Comparison of ENCODE assay signal across 12 cellular contexts in genomic region chr3:186722457-186722856, GRCh38. TPM values are rescaled to one million over a fixed set of nuclear protein-coding genes. Genes with fewer than 3 reads are reported as not detected.
A peak's percentile ranks its signal among the peaks of the same experiment; 100 is the strongest.
DNase-seq lines count a peak whose midpoint lies in the region; ATAC-seq, FAIRE-seq and TF ChIP-seq lines count a peak whose summit lies in the region.
"Had no signal": no experiment of that assay in that cellular context is flagged by ENCODE, and none has a peak within 500 bp of the region (broad histone marks: within the 10 kb centered on the region; RNA-seq: fewer than 3 reads in every experiment).

No MANE protein-coding gene starts in this region.

- TF ChIP-seq RAD21 in Ishikawa (IDR thresholded peaks at IDR 0.05; ENCODE audit: low read depth): peak; percentile 26; the same call in 1 of the 2 replicates
- TF ChIP-seq RAD21 in K562 (CRISPR knock-in tag; conservative IDR thresholded peaks at IDR 0.05 in 1 of 2, IDR thresholded peaks at IDR 0.05 in 1 of 2): peak in 1 of 2 experiments; percentile 54; a peak in 3 of 4 replicates

- no peaks in the 10 kb centered on the region; a peak in 1 of 5 replicates for H3K4me1 ChIP-seq in K562 (replicated peaks in 1 of 2; ENCODE audit: control insufficient read depth in 2 of 2, insufficient read depth in 2 of 2, low read length in 2 of 2)

- CTCF ChIA-PET in K562 (lab: Yijun Ruan, JAX; ENCODE audit: low intra/inter-chr PET ratio): no interaction called here

- TF ChIP-seq POLR2A in K562 (conservative IDR thresholded peaks at IDR 0.05): no peak

- in situ Hi-C loops in K562 (cut with MboI): no loop called here

- no peak overlapping the region for H2AFZ ChIP-seq in K562 (ENCODE audit: low read depth, low read length)

- H3K27me3 ChIP-seq in K562 (ENCODE audit: control insufficient read depth in 2 of 2, insufficient read depth in 2 of 2, low read length in 2 of 2): peaks cover 6 to 15% of the 10 kb centered on the region in 2 experiments; a peak in 4 of 5 replicates
- H3K27me3 ChIP-seq: esophagus squamous epithelium had no signal

- ATAC-seq in K562 (peak; percentile 84), GM19324 (IDR thresholded peaks at IDR 0.05; ENCODE audit: low FRiP score, unreplicated experiment) (no peak), HG03521 (IDR thresholded peaks at IDR 0.05; ENCODE audit: unreplicated experiment) (no peak)
- ATAC-seq: activated CD4-positive, alpha-beta T cell treated with anti-CD3 and anti-CD28 coated beads for 36 hours had no signal

- no peaks in the 10 kb centered on the region for H3K9me1 ChIP-seq in K562 (ENCODE audit: control insufficient read depth, insufficient read depth, low read length)

- 15% methylated on average over 6 of the region's 7 CpGs for WGBS in K562 (ENCODE audit: insufficient coverage, low coverage, missing lambda C conversion rate)

- no peaks in the 10 kb centered on the region; the same call in 1 of the 2 replicates for H4K20me1 ChIP-seq in K562 (replicated peaks; ENCODE audit: control insufficient read depth, insufficient read depth, low read length)

- TF ChIP-seq EP300 in Ishikawa (IDR thresholded peaks at IDR 0.05; ENCODE audit: borderline replicate concordance): no peak
- no peak for TF ChIP-seq EP300 in K562 (IDR thresholded peaks at IDR 0.05; ENCODE audit: low read length)

- DNase-seq in D341Med (ENCODE audit: low spot score): peak; percentile 30
- DNase-seq in K562 (ENCODE audit: extremely low read depth in 1 of 4, low spot score in 3 of 4): peak in 2 of 4 experiments; percentile 24
- peak; percentile 21 for DNase-seq in kidney tubule cell (ENCODE audit: low spot score)
- no peak for DNase-seq in activated gamma-delta T cell (lab: John Stamatoyannopoulos, UW)
- no peak for DNase-seq in NCI-H524 treated with DMSO at 0.1 percent for 48 hours (lab: John Stamatoyannopoulos, UW)
- DNase-seq: activated CD4-positive, alpha-beta T cell treated with anti-CD3 and anti-CD28 coated beads for 36 hours; activated naive CD8-positive, alpha-beta T cell treated with anti-CD3 and anti-CD28 coated beads, Interleukin-2, amount 10 ng/mL, durations not matched to agents 7 days and 5 days; esophagus squamous epithelium had no signal

- POLR2A ChIA-PET in K562 (lab: Yijun Ruan, JAX): interaction anchor here (0.8 to 3.8 kb wide), 2 partner anchors 46 to 61 kb away, joined by 3 to 14 read pairs; partner anchors contain the start of gene EIF4A2

- H3K9ac ChIP-seq in K562 (ENCODE audit: insufficient read depth in 1 of 2, low read depth in 2 of 2, low read length in 2 of 2): no peak overlapping the region

- H3K79me2 ChIP-seq in K562 (ENCODE audit: control insufficient read depth, insufficient read depth, low read length): no peaks in the 10 kb centered on the region

- H3K9me3 ChIP-seq in K562 (replicated peaks; ENCODE audit: control insufficient read depth, insufficient read depth, low read depth, low read length): no peaks in the 10 kb centered on the region
- H3K9me3 ChIP-seq: esophagus squamous epithelium had no signal

- no peaks in the 10 kb centered on the region for H3K36me3 ChIP-seq in K562 (ENCODE audit: control insufficient read depth, insufficient read depth, low read length)
- H3K36me3 ChIP-seq: esophagus squamous epithelium had no signal

- intact Hi-C loops in K562 (cut with micrococcal nuclease): no loop called here

- no peak overlapping the region for H3K4me3 ChIP-seq in K562
- H3K4me3 ChIP-seq: esophagus squamous epithelium had no signal

- no peak overlapping the region for H3K27ac ChIP-seq in K562 (ENCODE audit: extremely low read depth, low read depth, low read length)
- H3K27ac ChIP-seq: esophagus squamous epithelium had no signal

- FAIRE-seq in K562 (lab: Jason Lieb, UNC): peak; percentile 65

- no TSS peak for BruUV-seq in K562 (replicated peaks; lab: Mats Ljungman, UMichigan)

- peak; percentile 28 to 45 (median 31); a peak in 3 of 6 replicates for TF ChIP-seq CTCF in K562 (IDR thresholded peaks at IDR 0.05 in 2 of 3, conservative IDR thresholded peaks at IDR 0.05 in 1 of 3; ENCODE audit: insufficient read depth in 2 of 3, low read depth in 1 of 3, low read length in 3 of 3)

- H3K4me2 ChIP-seq in K562 (ENCODE audit: insufficient read depth, low read length): no peak overlapping the region

TF ChIP-seq in Ishikawa, 13 proteins besides CTCF, POLR2A, EP300 and RAD21 (continues in another document):
- TF ChIP-seq TEAD4 (IDR thresholded peaks at IDR 0.05): no peak
- no peak for TF ChIP-seq USF1 (IDR thresholded peaks at IDR 0.05)
- no peak for TF ChIP-seq CEBPB (IDR thresholded peaks at IDR 0.05)
- no peak for TF ChIP-seq ZBTB7A (IDR thresholded peaks at IDR 0.05; ENCODE audit: low read depth)
- TF ChIP-seq YY1 (IDR thresholded peaks at IDR 0.05; ENCODE audit: low read depth): no peak
- TF ChIP-seq FOXM1 (IDR thresholded peaks at IDR 0.05; ENCODE audit: borderline replicate concordance, low read depth): no peak
- TF ChIP-seq MAX (IDR thresholded peaks at IDR 0.05): no peak
- no peak for TF ChIP-seq EGR1 (IDR thresholded peaks at IDR 0.05)
- TF ChIP-seq TCF12 (IDR thresholded peaks at IDR 0.05; ENCODE audit: low read depth): no peak

TF ChIP-seq in K562, 482 proteins besides CTCF, POLR2A, EP300 and RAD21:
- TF ChIP-seq SMC3 (conservative IDR thresholded peaks at IDR 0.05; ENCODE audit: insufficient read depth, low read depth, low read length): 0 out of 2 replicates have a peak, but pooled peaks have one; percentile 13
- no peak for TF ChIP-seq POLR2AphosphoS2 (IDR thresholded peaks at IDR 0.05; ENCODE audit: low read length)

RNA-seq across cellular contexts. Expression of gene KNG1, which starts 5.3 kb away (rescaled TPM):
- not detected in 2 replicates for total RNA-seq in K562 (2011; cell fraction: chromatin; rRNA removed; ENCODE audit: low replicate concordance)
- total RNA-seq in K562 (2011; cell fraction: nucleolus; rRNA removed): not detected in 2 replicates
- total RNA-seq in K562 (2011; cell fraction: nucleoplasm; rRNA removed): not detected in 2 replicates
- total RNA-seq in K562 (2014; rRNA removed): not detected in 2 replicates
- total RNA-seq in K562 (2014; rRNA removed; fragmentation: Illumina TruSeq; extraction: Trizol): not detected in 2 replicates
- not detected in 2 replicates for total RNA-seq in K562 (2015; rRNA removed; fragmentation: Illumina TruSeq; extraction: Trizol)
- 0.07 and 0.09 TPM in 2 replicates for total RNA-seq in K562 (2021)
- not detected in 2 replicates for polyA plus RNA-seq in K562 (2011; rRNA removed)
- polyA plus RNA-seq in K562 (2011; cell fraction: cytosol; rRNA removed): not detected in 2 replicates
- not detected in 2 replicates for polyA plus RNA-seq in K562 (2011; cell fraction: nucleus; rRNA removed)
- polyA plus RNA-seq in K562 (2012): not detected in 2 replicates
- polyA plus RNA-seq in K562 (2014; fragmentation: Illumina TruSeq; extraction: Trizol): not detected in 2 replicates
- polyA plus RNA-seq in K562 (2014; fragmentation: Nextera tagmentation; extraction: Ambion mirVana): not detected
- not detected in 2 replicates for polyA plus RNA-seq in K562 (2014; rRNA removed)
- polyA minus RNA-seq in K562 (2011; rRNA and poly(A)+ RNA removed): not detected in 2 replicates
- polyA minus RNA-seq in K562 (2011; cell fraction: cytosol; rRNA and poly(A)+ RNA removed): not detected in 2 replicates
- not detected in 2 replicates for polyA minus RNA-seq in K562 (2011; cell fraction: nucleus; rRNA and poly(A)+ RNA removed)
- total RNA-seq: activated CD4-positive, alpha-beta T cell treated with anti-CD3 and anti-CD28 coated beads for 36 hours; activated naive CD8-positive, alpha-beta T cell treated with anti-CD3 and anti-CD28 coated beads, Interleukin-2, amount 10 ng/mL, durations not matched to agents 7 days and 5 days; esophagus squamous epithelium; myocyte had no signal

RNA-seq across cellular contexts. Expression of gene HRG, which starts 56.6 kb away (rescaled TPM):
- total RNA-seq in K562 (2011; cell fraction: chromatin; rRNA removed; ENCODE audit: low replicate concordance): not detected in 2 replicates
- total RNA-seq in K562 (2011; cell fraction: nucleolus; rRNA removed): not detected in 2 replicates
- not detected in 2 replicates for total RNA-seq in K562 (2011; cell fraction: nucleoplasm; rRNA removed)
- total RNA-seq in K562 (2014; rRNA removed): not detected in 2 replicates
- total RNA-seq in K562 (2014; rRNA removed; fragmentation: Illumina TruSeq; extraction: Trizol): not detected in 2 replicates
- total RNA-seq in K562 (2015; rRNA removed; fragmentation: Illumina TruSeq; extraction: Trizol): not detected in 2 replicates
- not detected in 2 replicates for total RNA-seq in K562 (2021)
- not detected in 2 replicates for polyA plus RNA-seq in K562 (2011; rRNA removed)
- not detected in 2 replicates for polyA plus RNA-seq in K562 (2011; cell fraction: cytosol; rRNA removed)
- polyA plus RNA-seq in K562 (2011; cell fraction: nucleus; rRNA removed): not detected in 2 replicates
- polyA plus RNA-seq in K562 (2012): 0.04 TPM in 1 of 2 replicates, not detected in the other
- not detected in 2 replicates for polyA plus RNA-seq in K562 (2014; fragmentation: Illumina TruSeq; extraction: Trizol)
- not detected for polyA plus RNA-seq in K562 (2014; fragmentation: Nextera tagmentation; extraction: Ambion mirVana)
- not detected in 2 replicates for polyA plus RNA-seq in K562 (2014; rRNA removed)
- polyA minus RNA-seq in K562 (2011; rRNA and poly(A)+ RNA removed): not detected in 2 replicates
- not detected in 2 replicates for polyA minus RNA-seq in K562 (2011; cell fraction: cytosol; rRNA and poly(A)+ RNA removed)
- polyA minus RNA-seq in K562 (2011; cell fraction: nucleus; rRNA and poly(A)+ RNA removed): not detected in 2 replicates
- total RNA-seq: activated naive CD8-positive, alpha-beta T cell treated with anti-CD3 and anti-CD28 coated beads, Interleukin-2, amount 10 ng/mL, durations not matched to agents 7 days and 5 days; esophagus squamous epithelium; myocyte had no signal

Comparison
In these comparisons a context has a peak if more than half of its experiments do, and no peak if none do; other contexts are left out.
1. DNase-seq: peak in D341Med (single experiment) and kidney tubule cell (single experiment); none in activated gamma-delta T cell (single experiment) and NCI-H524 treated with DMSO at 0.1 percent for 48 hours (single experiment).